22 cellular contexts compared by ENCODE assay signal in genomic region chr2:223935459-223936125, GRCh38. TPM values are rescaled to one million over a fixed set of nuclear protein-coding genes. Genes with fewer than 3 reads are reported as not detected.
A peak's percentile ranks its signal among the peaks of the same experiment; 100 is the strongest.
DNase-seq lines count a peak whose midpoint lies in the region; TF ChIP-seq lines count a peak whose summit lies in the region.
"Had no signal": no experiment of that assay in that cellular context is flagged by ENCODE, and none has a peak within 500 bp of the region (broad histone marks: within the 10 kb centered on the region; RNA-seq: fewer than 3 reads in every experiment).

No MANE protein-coding gene starts in this region.

- H3K4me3 ChIP-seq in A673 (ENCODE audit: low read depth, low read length, poor library complexity, severe bottlenecking) (no peak overlapping the region), iPS-18a (ENCODE audit: low read length) (peak overlapping the region; percentile 19)
- H3K4me3 ChIP-seq: colonic mucosa had no signal

- peaks cover 9 to 10% of the 10 kb centered on the region in 2 donors for H3K36me3 Mint-ChIP-seq in CD14-positive monocyte
- peaks cover 19% of the 10 kb centered on the region for H3K36me3 Mint-ChIP-seq in activated CD4-positive, alpha-beta memory T cell treated with anti-CD3 and anti-CD28 coated beads for 36 hours

- H3K4me3 Mint-ChIP-seq in CD14-positive monocyte: no peak overlapping the region
- no peak overlapping the region for H3K4me3 Mint-ChIP-seq in activated CD4-positive, alpha-beta memory T cell treated with anti-CD3 and anti-CD28 coated beads for 36 hours

- H3K27me3 Mint-ChIP-seq in CD14-positive monocyte (ENCODE audit: low read depth in 3 of 3): no peaks in the 10 kb centered on the region
- H3K27me3 Mint-ChIP-seq in activated CD4-positive, alpha-beta memory T cell treated with anti-CD3 and anti-CD28 coated beads for 36 hours: no peaks in the 10 kb centered on the region

- POLR2A ChIA-PET in A673 (lab: Charles Lee; ENCODE audit: low non-redundant PET): interaction anchor here (0.6 kb wide), 1 partner anchor 909 kb away, joined by 19 read pairs; no protein-coding TSS in a partner anchor
- POLR2A ChIA-PET in activated CD4-positive, alpha-beta memory T cell treated with anti-CD3 and anti-CD28 coated beads for 36 hours (lab: Charles Lee): interaction anchor here (0.7 to 1.7 kb wide), 2 partner anchors 9 to 25 kb away, joined by 3 to 6 read pairs; partner anchors contain the start of gene WDFY1

- BruUV-seq in A673 (replicated peaks; lab: Mats Ljungman, UMichigan): no TSS peak

- no peak overlapping the region for H3K9ac ChIP-seq in iPS-18a (ENCODE audit: low read length)

- H3K4me1 Mint-ChIP-seq in CD14-positive monocyte: peaks cover 70% of the 10 kb centered on the region
- H3K4me1 Mint-ChIP-seq in activated CD4-positive, alpha-beta memory T cell treated with anti-CD3 and anti-CD28 coated beads for 36 hours (ENCODE audit: low read depth): peaks cover 70% of the 10 kb centered on the region

- H3K36me3 ChIP-seq in A673 (ENCODE audit: insufficient read depth, low read length, poor library complexity, severe bottlenecking) (peaks cover 3% of the 10 kb centered on the region), iPS-18a (ENCODE audit: control insufficient read depth, low read depth, low read length) (no peaks in the 10 kb centered on the region)
- H3K36me3 ChIP-seq: colonic mucosa had no signal

- H3K9me3 Mint-ChIP-seq in CD14-positive monocyte: peaks cover 0 to 10% (median 5%) of the 10 kb centered on the region in 7 donors
- peaks cover 17% of the 10 kb centered on the region for H3K9me3 Mint-ChIP-seq in activated CD4-positive, alpha-beta memory T cell treated with anti-CD3 and anti-CD28 coated beads for 36 hours

- H3K27ac Mint-ChIP-seq in CD14-positive monocyte: peak overlapping the region in 5 of 7 donors; percentile 3 to 79 (median 40)
- peak overlapping the region; percentile 18 for H3K27ac Mint-ChIP-seq in activated CD4-positive, alpha-beta memory T cell treated with anti-CD3 and anti-CD28 coated beads for 36 hours

- intact Hi-C loops in A673 (cut with micrococcal nuclease; ENCODE audit: unreplicated experiment) (no loop called here), CD14-positive monocyte (cut with micrococcal nuclease) (no loop called here)
- intact Hi-C loops in activated CD4-positive, alpha-beta memory T cell treated with anti-CD3 and anti-CD28 coated beads for 36 hours (cut with micrococcal nuclease): loop anchor here (2.0 to 5.0 kb wide), 3 partner anchors 41 to 238 kb away; partner anchors contain the start of gene AP1S3

- H3K27me3 ChIP-seq in A673 (replicated peaks; ENCODE audit: insufficient read depth, low read depth, low read length, poor library complexity) (no peaks in the 10 kb centered on the region), iPS-18a (ENCODE audit: control insufficient read depth, insufficient read depth, low read length) (no peaks in the 10 kb centered on the region)
- H3K27me3 ChIP-seq: colonic mucosa had no signal

- DNase-seq in A673 (ENCODE audit: low spot score) (no peak), CD14-positive monocyte (ENCODE audit: low spot score) (no peak), DMS79 treated with DMSO at 0.1 percent for 48 hours (lab: John Stamatoyannopoulos, UW) (no peak), NCI-H2081 (lab: John Stamatoyannopoulos, UW) (no peak), DMS153 (lab: John Stamatoyannopoulos, UW) (no peak), NOMO-1 treated with dmso at 0.1 percent for 144 hours (lab: John Stamatoyannopoulos, UW; ENCODE audit: unreplicated experiment) (no peak)
- no peak for DNase-seq in activated CD4-positive, alpha-beta memory T cell treated with anti-CD3 and anti-CD28 coated beads for 36 hours
- DNase-seq: activated CD4-positive, alpha-beta T cell treated with anti-CD3 and anti-CD28 coated beads for 48 hours; activated T-cell treated with anti-CD3 and anti-CD28 coated beads for 4 hours; AML-193; colonic mucosa; COR-L47; kidney glomerular epithelial cell; mesenchymal stem cell; NCI-H1092 treated with DMSO at 0.1 percent for 48 hours; NCI-H2029; NCI-H345; NCI-H774; OCI-M1; retina; stimulated activated CD4-positive, alpha-beta T cell treated with anti-CD3 and anti-CD28 coated beads, Interleukin-4, amount 100 ng/mL, for 1 hour had no signal

- TF ChIP-seq CTCF in A673 (conservative IDR thresholded peaks at IDR 0.05; ENCODE audit: low read depth, low read length) (no peak), CD14-positive monocyte (IDR thresholded peaks at IDR 0.05) (no peak)

- H3K27ac ChIP-seq in A673 (ENCODE audit: low read depth, low read length, poor library complexity, severe bottlenecking): peak overlapping the region; percentile 14
- no peak overlapping the region for H3K27ac ChIP-seq in iPS-18a (ENCODE audit: low read length)
- H3K27ac ChIP-seq: colonic mucosa had no signal

- CTCF ChIA-PET in A673 (lab: Charles Lee): no interaction called here
- CTCF ChIA-PET in activated CD4-positive, alpha-beta memory T cell treated with anti-CD3 and anti-CD28 coated beads for 36 hours (lab: Charles Lee): interaction anchor here (1.0 to 1.2 kb wide), 2 partner anchors 30 to 58 kb away, joined by 3 read pairs; no protein-coding TSS in a partner anchor

- H3K9me3 ChIP-seq in A673 (ENCODE audit: low read depth, low read length, poor library complexity, severe bottlenecking) (no peaks in the 10 kb centered on the region), iPS-18a (ENCODE audit: control insufficient read depth, low read depth, low read length) (no peaks in the 10 kb centered on the region)
- H3K9me3 ChIP-seq: colonic mucosa had no signal

- H3K4me1 ChIP-seq in A673 (ENCODE audit: insufficient read depth, low read length, poor library complexity, severe bottlenecking): peaks cover 55% of the 10 kb centered on the region
- H3K4me1 ChIP-seq in iPS-18a (ENCODE audit: control insufficient read depth, low read depth, low read length): peaks cover 41% of the 10 kb centered on the region

RNA-seq across cellular contexts. Expression of gene WDFY1, which starts 9.5 kb away (rescaled TPM):
- 72.6 and 88.7 TPM in 2 replicates for total RNA-seq in A673 (2021)
- 10 to 100 TPM; 31.7 to 40.7 TPM for polyA plus RNA-seq in CD14-positive monocyte
- 10 to 100 TPM; 48.7 to 50.1 TPM for total RNA-seq in activated CD4-positive, alpha-beta memory T cell treated with anti-CD3 and anti-CD28 coated beads for 36 hours

RNA-seq across cellular contexts. Expression of gene MRPL44, which starts 21.7 kb away (rescaled TPM):
- total RNA-seq in A673 (2021): 38.3 and 39.1 TPM in 2 replicates
- polyA plus RNA-seq in CD14-positive monocyte: 10 to 100 TPM; 25.7 to 28.4 TPM
- 10 to 100 TPM; 39.4 to 41.6 TPM for total RNA-seq in activated CD4-positive, alpha-beta memory T cell treated with anti-CD3 and anti-CD28 coated beads for 36 hours
